In genomic region chr7:158247758-158248487, GRCh38 we compare ENCODE assay signal across 25 cellular contexts.
"Had no signal": no experiment of that assay in that cellular context is flagged by ENCODE, and none has a peak within 500 bp of the region (broad histone marks: within the 10 kb centered on the region; RNA-seq: fewer than 3 reads in every experiment).

No MANE protein-coding gene starts in this region.

- H3K27me3 ChIP-seq: ascending aorta, cardiac muscle cell, foreskin keratinocyte, heart left ventricle, uterus had no signal

- H3K4me3 ChIP-seq: ascending aorta, cardiac muscle cell, heart left ventricle, lower lobe of right lung, thoracic aorta, uterus had no signal

- ATAC-seq: activated CD8-positive, alpha-beta memory T cell treated with anti-CD3 and anti-CD28 coated beads, Interleukin-2, amount 10 ng/mL, durations not matched to agents 7 days and 5 days; esophagus mucosa; foreskin keratinocyte; heart left ventricle; left lobe of liver had no signal

- H3K27ac ChIP-seq: ascending aorta, cardiac muscle cell, foreskin keratinocyte, heart left ventricle, lower lobe of right lung, thoracic aorta, uterus, VCaP had no signal

- H3K36me3 ChIP-seq: ascending aorta, cardiac muscle cell, heart left ventricle, lower lobe of right lung, thoracic aorta, uterus had no signal

- DNase-seq: activated CD4-positive, alpha-beta T cell treated with anti-CD3 and anti-CD28 coated beads for 48 hours; activated CD4-positive, alpha-beta T cell treated with anti-CD3 and anti-CD28 coated beads, Interleukin-2, amount 50 U/mL, for 48 hours; activated CD8-positive, alpha-beta memory T cell treated with anti-CD3 and anti-CD28 coated beads, Interleukin-2, amount 10 ng/mL, durations not matched to agents 7 days and 5 days; activated gamma-delta T cell; activated naive CD4-positive, alpha-beta T cell treated with anti-CD3 and anti-CD28 coated beads, Interleukin-2, amount 10 ng/mL, durations not matched to agents 7 days and 5 days; activated naive CD8-positive, alpha-beta T cell treated with anti-CD3 and anti-CD28 coated beads, Interleukin-2, amount 10 ng/mL, durations not matched to agents 7 days and 5 days; cortex of kidney; foreskin keratinocyte; heart left ventricle; hypothalamus; kidney glomerular epithelial cell; lower lobe of right lung; mesenchymal stem cell; retina; stimulated activated CD4-positive, alpha-beta T cell treated with anti-CD3 and anti-CD28 coated beads, Interleukin-2, amount 100 ng/mL, for 48 hours; stimulated activated naive CD4-positive, alpha-beta T cell treated with Interleukin-2 at 50 U/mL for 16 hours; T-helper 1 cell; trophoblast cell; uterus had no signal

- H3K4me1 ChIP-seq: ascending aorta, foreskin keratinocyte, heart left ventricle, lower lobe of right lung, uterus had no signal

- H3K9me3 ChIP-seq: ascending aorta, lower lobe of right lung, thoracic aorta, uterus had no signal
